1 cellular context compared by ENCODE assay signal in the genomic region with DNA sequence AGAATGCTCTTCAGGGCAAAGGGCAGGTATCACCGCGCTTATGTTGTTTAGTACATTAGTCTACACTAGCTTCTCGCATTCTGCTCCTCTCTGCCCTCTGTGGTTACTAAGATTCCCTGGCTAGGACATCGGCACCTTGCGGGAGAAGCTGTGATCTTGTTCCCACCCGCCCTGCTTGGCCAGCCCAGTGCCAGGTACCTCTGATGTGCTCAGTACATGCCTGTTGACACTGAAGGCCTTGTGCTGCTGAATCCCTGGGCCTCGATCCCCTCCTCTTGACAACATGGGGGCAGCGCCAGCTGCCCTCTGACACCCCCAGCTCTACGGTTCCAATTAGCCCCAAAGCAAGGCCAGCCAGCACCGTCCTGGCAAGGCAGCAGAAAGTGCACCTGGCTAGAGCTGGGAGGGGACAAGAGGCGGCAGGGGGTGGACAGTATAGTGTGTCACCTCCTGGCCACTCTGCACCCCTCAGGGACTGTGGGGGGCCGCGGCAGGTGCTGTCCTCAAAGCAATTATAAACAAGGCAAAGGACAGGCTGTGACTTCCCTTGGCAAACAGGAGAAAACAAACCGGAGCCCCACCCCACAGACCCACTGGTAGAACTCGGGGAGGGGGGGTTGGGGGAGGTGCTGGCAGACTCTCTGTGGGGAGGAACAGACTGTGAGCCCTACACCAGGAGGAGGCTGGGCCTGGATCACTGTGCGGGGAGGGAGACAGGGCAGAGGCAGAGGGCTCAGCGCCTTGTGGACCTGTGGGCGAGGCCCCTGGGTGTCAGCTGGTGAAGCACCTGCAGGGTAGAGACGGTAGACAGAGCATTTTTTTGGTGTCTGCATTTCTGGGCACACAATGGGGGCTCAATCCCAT.
TF ChIP-seq lines count a peak whose summit lies in the region.

No MANE protein-coding gene starts in this region.

TF ChIP-seq in SK-N-SH treated with all-trans-retinoic acid at 6 μM for 48 hours, 23 proteins besides CTCF, POLR2A, EP300 and RAD21 (continued from another document):
- TF ChIP-seq, protein P1, sequence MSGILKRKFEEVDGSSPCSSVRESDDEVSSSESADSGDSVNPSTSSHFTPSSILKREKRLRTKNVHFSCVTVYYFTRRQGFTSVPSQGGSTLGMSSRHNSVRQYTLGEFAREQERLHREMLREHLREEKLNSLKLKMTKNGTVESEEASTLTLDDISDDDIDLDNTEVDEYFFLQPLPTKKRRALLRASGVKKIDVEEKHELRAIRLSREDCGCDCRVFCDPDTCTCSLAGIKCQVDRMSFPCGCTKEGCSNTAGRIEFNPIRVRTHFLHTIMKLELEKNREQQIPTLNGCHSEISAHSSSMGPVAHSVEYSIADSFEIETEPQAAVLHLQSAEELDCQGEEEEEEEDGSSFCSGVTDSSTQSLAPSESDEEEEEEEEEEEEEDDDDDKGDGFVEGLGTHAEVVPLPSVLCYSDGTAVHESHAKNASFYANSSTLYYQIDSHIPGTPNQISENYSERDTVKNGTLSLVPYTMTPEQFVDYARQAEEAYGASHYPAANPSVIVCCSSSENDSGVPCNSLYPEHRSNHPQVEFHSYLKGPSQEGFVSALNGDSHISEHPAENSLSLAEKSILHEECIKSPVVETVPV (CRISPR knock-in tag; IDR thresholded peaks at IDR 0.05): no peak
- no peak for TF ChIP-seq TOX (CRISPR knock-in tag; IDR thresholded peaks at IDR 0.05; ENCODE audit: borderline replicate concordance)
- no peak for TF ChIP-seq ISL1 (CRISPR knock-in tag; IDR thresholded peaks at IDR 0.05)
